In genomic region chr7:136086712-136087111, GRCh38 we compare ENCODE assay signal across 8 cellular contexts.
DNase-seq lines count a peak whose midpoint lies in the region; ATAC-seq, FAIRE-seq and TF ChIP-seq lines count a peak whose summit lies in the region.

No MANE protein-coding gene starts in this region.

- H3K36me3 ChIP-seq in NT2/D1 (ENCODE audit: insufficient read depth, insufficient read length, low read length) (no peaks in the 10 kb centered on the region), right lobe of liver (no peaks in the 10 kb centered on the region)

- H3K9ac ChIP-seq in NT2/D1 (ENCODE audit: insufficient read length, low read depth): no peak overlapping the region

- CTCF ChIA-PET in A549 (lab: Yijun Ruan, JAX): interaction anchor here (1.3 kb wide), 1 partner anchor 22 kb away, joined by 3 read pairs; no protein-coding TSS in a partner anchor

- H3K27me3 ChIP-seq in NT2/D1 (ENCODE audit: insufficient read depth, insufficient read length): no peaks in the 10 kb centered on the region
- H3K27me3 ChIP-seq in right lobe of liver: no peaks in the 10 kb centered on the region

- TF ChIP-seq CTCF in A549 (IDR thresholded peaks at IDR 0.05) (no peak), right lobe of liver (IDR thresholded peaks at IDR 0.05) (no peak)

- POLR2A ChIA-PET in A549 (lab: Yijun Ruan, JAX): no interaction called here

- no peak for TF ChIP-seq RAD21 in A549 (conservative IDR thresholded peaks at IDR 0.05 in 1 of 2, IDR thresholded peaks at IDR 0.05 in 1 of 2)

- 0% methylated on average over 3 of the region's 3 CpGs for WGBS in A549 (ENCODE audit: missing lambda C conversion rate)
- 32% methylated on average over 3 of the region's 3 CpGs for WGBS in right lobe of liver (ENCODE audit: insufficient coverage, low coverage, low lambda C conversion rate, missing lambda C conversion rate)

- H3K4me1 ChIP-seq in A549: no peaks in the 10 kb centered on the region
- no peaks in the 10 kb centered on the region for H3K4me1 ChIP-seq in NT2/D1 (ENCODE audit: insufficient read depth, insufficient read length)
- no peaks in the 10 kb centered on the region for H3K4me1 ChIP-seq in right lobe of liver

- TF ChIP-seq POLR2A in A549 (IDR thresholded peaks at IDR 0.05; ENCODE audit: low read length) (no peak), GM18505 (IDR thresholded peaks at IDR 0.05; ENCODE audit: borderline replicate concordance, extremely low read depth, insufficient read depth, insufficient read length) (no peak), right lobe of liver (IDR thresholded peaks at IDR 0.05) (no peak)

- TF ChIP-seq EP300 in A549 (IDR thresholded peaks at IDR 0.05): no peak

- H3K4me3 ChIP-seq in A549: peak overlapping the region; percentile 31; the same call in 2 of the 3 replicates
- no peak overlapping the region for H3K4me3 ChIP-seq in NT2/D1 (ENCODE audit: insufficient read length, low read depth)
- peak overlapping the region; percentile 9 to 41 (median 20) for H3K4me3 ChIP-seq in right lobe of liver

- FAIRE-seq in A549 (lab: Jason Lieb, UNC): no peak

- intact Hi-C loops in right lobe of liver (cut with DNase I): no loop called here

- H3K9me3 ChIP-seq in A549 (no peaks in the 10 kb centered on the region), NT2/D1 (ENCODE audit: insufficient read depth, low read length) (0 out of 2 replicates have a peak, but pooled peaks cover 3% of the 10 kb centered on the region), right lobe of liver (no peaks in the 10 kb centered on the region)

- H3K27ac ChIP-seq in A549 (no peak overlapping the region), right lobe of liver (no peak overlapping the region)

- ATAC-seq in A549 (peak; percentile 90 to 100), GM18505 (IDR thresholded peaks at IDR 0.05; ENCODE audit: unreplicated experiment) (peak; percentile 96), HG02970 (IDR thresholded peaks at IDR 0.05; ENCODE audit: low FRiP score, unreplicated experiment) (peak; percentile 84), right lobe of liver (peak; percentile 97 to 99 (median 99))

- H3K4me2 ChIP-seq in A549: peak overlapping the region; percentile 63

- DNase-seq in A549 (ENCODE audit: low read depth in 1 of 2, low spot score in 1 of 2) (peak; percentile 65 to 76), NT2/D1 (ENCODE audit: low read depth, low spot score) (peak; percentile 61), dermis blood vessel endothelial cell (peak; percentile 73), right lobe of liver (peak in 1 of 3 donors; percentile 60), superior temporal gyrus (ENCODE audit: extremely low spot score) (peak; percentile 95)
- no peak for DNase-seq in activated effector memory CD4-positive, alpha-beta T cell treated with anti-CD3 and anti-CD28 coated beads, Interleukin-2, amount 50 U/mL, for 16 hours

TF ChIP-seq in A549, 52 proteins besides CTCF, POLR2A, EP300 and RAD21:
- TF ChIP-seq JUN (IDR thresholded peaks at IDR 0.05) (no peak), BCL3 (IDR thresholded peaks at IDR 0.05) (no peak), CHD2 (IDR thresholded peaks at IDR 0.05; ENCODE audit: low read length, partially characterized antibody) (no peak), RCOR1 (IDR thresholded peaks at IDR 0.05; ENCODE audit: low read depth, low read length) (no peak), USF2 (IDR thresholded peaks at IDR 0.05) (peak; percentile 84), RFX5 (IDR thresholded peaks at IDR 0.05) (peak; percentile 34; the same call in 1 of the 2 replicates)
TF ChIP-seq in A549: peak in this region for 2.
